ENCODE assay signal across 13 cellular contexts in the genomic region with DNA sequence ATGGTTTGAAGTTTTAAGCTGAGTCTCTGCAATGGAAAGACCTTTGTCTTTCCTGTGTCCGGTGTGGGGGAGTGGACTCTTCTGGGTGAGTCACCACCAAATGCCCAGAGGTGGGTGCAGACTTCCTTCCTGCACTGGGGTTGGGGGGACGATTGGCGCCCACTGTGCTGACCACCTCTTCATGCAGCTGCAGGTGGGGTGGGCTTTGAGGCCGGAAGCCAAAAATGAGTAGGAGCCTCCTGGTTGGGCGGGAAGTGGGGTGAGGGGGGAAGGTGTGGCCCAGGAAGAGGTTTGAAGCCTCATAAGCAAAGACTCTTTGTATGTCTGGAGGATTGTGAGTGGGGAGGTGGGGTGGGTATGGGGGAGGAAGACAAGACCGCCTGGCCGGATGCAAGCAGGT. TPM values are rescaled to one million over a fixed set of nuclear protein-coding genes. Genes with fewer than 3 reads are reported as not detected.
DNase-seq lines count a peak whose midpoint lies in the region; ATAC-seq and TF ChIP-seq lines count a peak whose summit lies in the region.
"Had no signal": no experiment of that assay in that cellular context is flagged by ENCODE, and none has a peak within 500 bp of the region (broad histone marks: within the 10 kb centered on the region; RNA-seq: fewer than 3 reads in every experiment).

No MANE protein-coding gene starts in this region.

- DNase-seq in CD1c-positive myeloid dendritic cell (ENCODE audit: extremely low spot score) (peak; percentile 24), memory B cell (ENCODE audit: low spot score in 2 of 2) (no peak), foreskin keratinocyte (no peak), SIG-M5 (lab: John Stamatoyannopoulos, UW) (no peak), NCI-H510A treated with DMSO at 0.1 percent for 48 hours (lab: John Stamatoyannopoulos, UW) (no peak)
- no peak for DNase-seq in activated T-cell treated with anti-CD3 and anti-CD28 coated beads, Interleukin-2, amount 50 U/mL, for 4 hours
- DNase-seq: glutamatergic neuron, NCI-H1092, NCI-H526 treated with DMSO at 0.1 percent for 48 hours, nucleus accumbens, Right ventricle myocardium superior had no signal

- H3K27me3 Mint-ChIP-seq in activated T-cell treated with anti-CD3 and anti-CD28 coated beads, Interleukin-2, amount 50 U/mL, for 4 hours (ENCODE audit: low read depth), result no peaks in the 10 kb centered on the region
- peaks cover 4% of the 10 kb centered on the region for H3K27me3 Mint-ChIP-seq in memory B cell

- peak overlapping the region; percentile 3 for H3K27ac Mint-ChIP-seq in memory B cell

- ATAC-seq in HG03108 (IDR thresholded peaks at IDR 0.05; ENCODE audit: unreplicated experiment) (peak; percentile 42), memory B cell (ENCODE audit: low read depth) (no peak), foreskin keratinocyte (no peak), HG03457 (IDR thresholded peaks at IDR 0.05; ENCODE audit: unreplicated experiment) (no peak)
- peak; percentile 22 to 32 for ATAC-seq in activated T-cell treated with anti-CD3 and anti-CD28 coated beads, Interleukin-2, amount 50 U/mL, for 4 hours

- peak overlapping the region; percentile 27 for H3K4me3 Mint-ChIP-seq in activated T-cell treated with anti-CD3 and anti-CD28 coated beads, Interleukin-2, amount 50 U/mL, for 4 hours
- no peak overlapping the region for H3K4me3 Mint-ChIP-seq in memory B cell

- H3K4me1 ChIP-seq in foreskin keratinocyte, result peaks cover 19% of the 10 kb centered on the region

- H3K27me3 ChIP-seq in foreskin keratinocyte, result no peaks in the 10 kb centered on the region

- no peak for TF ChIP-seq CTCF in foreskin keratinocyte (conservative IDR thresholded peaks at IDR 0.05)

- no peak overlapping the region for H3K27ac ChIP-seq in foreskin keratinocyte

- peaks cover 67% of the 10 kb centered on the region for H3K4me1 Mint-ChIP-seq in activated T-cell treated with anti-CD3 and anti-CD28 coated beads, Interleukin-2, amount 50 U/mL, for 4 hours (ENCODE audit: low read depth)
- H3K4me1 Mint-ChIP-seq in memory B cell, result peaks cover 11% of the 10 kb centered on the region

- H3K36me3 Mint-ChIP-seq in activated T-cell treated with anti-CD3 and anti-CD28 coated beads, Interleukin-2, amount 50 U/mL, for 4 hours (ENCODE audit: insufficient read depth), result no peaks in the 10 kb centered on the region
- H3K36me3 Mint-ChIP-seq in memory B cell, result peaks cover 4% of the 10 kb centered on the region

- no peaks in the 10 kb centered on the region for H3K9me3 Mint-ChIP-seq in activated T-cell treated with anti-CD3 and anti-CD28 coated beads, Interleukin-2, amount 50 U/mL, for 4 hours
- peaks cover 2% of the 10 kb centered on the region for H3K9me3 Mint-ChIP-seq in memory B cell

RNA-seq across cellular contexts. Expression of gene PAX8, which starts 27.6 kb away (rescaled TPM):
- 1 to 10 TPM in 1 of 3 donors, under 1 TPM in 2; 0.73 to 1.1 (median 0.98) TPM for total RNA-seq in activated T-cell treated with anti-CD3 and anti-CD28 coated beads, Interleukin-2, amount 50 U/mL, for 4 hours
- 5.6 and 7.0 TPM in 2 replicates for total RNA-seq in foreskin keratinocyte
- 4.5 and 5.7 TPM in 2 replicates for polyA plus RNA-seq in foreskin keratinocyte

Comparison
In these comparisons a context has a peak if more than half of its experiments do, and no peak if none do; other contexts are left out.
1. ATAC-seq: peak in HG03108 (single experiment) and activated T-cell treated with anti-CD3 and anti-CD28 coated beads, Interleukin-2, amount 50 U/mL, for 4 hours (2 of 2); none in memory B cell (single experiment), foreskin keratinocyte (single experiment) and HG03457 (single experiment).